Comparison of ENCODE assay signal across 20 cellular contexts in the genomic region with DNA sequence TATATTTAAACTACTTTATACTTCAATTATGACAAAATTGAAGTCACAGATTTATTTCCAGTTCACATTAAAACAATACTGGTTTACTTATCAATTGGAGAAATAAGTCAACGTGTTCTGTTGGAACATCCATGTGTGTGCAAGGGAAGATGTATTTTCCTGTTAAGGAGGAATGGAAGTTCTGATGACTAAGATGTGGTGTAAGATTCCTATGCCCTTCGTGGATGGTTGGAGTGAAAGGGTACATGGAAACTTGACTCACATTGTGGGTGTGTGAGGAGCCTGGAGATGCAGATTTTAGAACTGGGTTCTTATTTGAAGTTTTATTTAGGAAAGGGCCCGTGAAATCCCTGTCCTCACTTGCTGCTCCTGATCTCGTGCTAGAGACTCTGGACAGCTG.
DNase-seq lines count a peak whose midpoint lies in the region; ATAC-seq, FAIRE-seq and TF ChIP-seq lines count a peak whose summit lies in the region.
"Had no signal": no experiment of that assay in that cellular context is flagged by ENCODE, and none has a peak within 500 bp of the region (broad histone marks: within the 10 kb centered on the region; RNA-seq: fewer than 3 reads in every experiment).

No MANE protein-coding gene starts in this region.

- H3K27me3 Mint-ChIP-seq in MCF 10A (ENCODE audit: insufficient read depth, unreplicated experiment), result no peaks in the 10 kb centered on the region

- H3K4me1 Mint-ChIP-seq in MCF 10A (ENCODE audit: insufficient read depth, unreplicated experiment), result no peaks in the 10 kb centered on the region

- BruUV-seq in MCF 10A (replicated peaks; lab: Mats Ljungman, UMichigan), result no TSS peak

- H3K36me3 Mint-ChIP-seq in MCF 10A (ENCODE audit: insufficient read depth, unreplicated experiment), result no peaks in the 10 kb centered on the region

- ATAC-seq in GM18502 (IDR thresholded peaks at IDR 0.05; ENCODE audit: poor library complexity, unreplicated experiment), result no peak
- no peak for ATAC-seq in GM21381 (IDR thresholded peaks at IDR 0.05; ENCODE audit: unreplicated experiment)
- ATAC-seq in GM19463 (IDR thresholded peaks at IDR 0.05; ENCODE audit: unreplicated experiment), result no peak
- ATAC-seq in HG02870 (IDR thresholded peaks at IDR 0.05; ENCODE audit: unreplicated experiment), result no peak
- ATAC-seq: GM12878, Panc1 had no signal

- TF ChIP-seq CTCF in MCF 10A (IDR thresholded peaks at IDR 0.05; ENCODE audit: unreplicated experiment), result no peak
- no peak for TF ChIP-seq CTCF in breast epithelium (IDR thresholded peaks at IDR 0.05)
- TF ChIP-seq CTCF in bronchial epithelial cell (IDR thresholded peaks at IDR 0.05; ENCODE audit: insufficient read depth, low read length, severe bottlenecking), result no peak

- H3K27me3 ChIP-seq in breast epithelium, result no peaks in the 10 kb centered on the region
- no peaks in the 10 kb centered on the region for H3K27me3 ChIP-seq in bronchial epithelial cell (ENCODE audit: control insufficient read depth, insufficient read depth, low read length)

- no peak overlapping the region for H3K27ac ChIP-seq in breast epithelium
- H3K27ac ChIP-seq: C4-2B, KMS-11 had no signal

- H3K4me3 Mint-ChIP-seq in MCF 10A (ENCODE audit: unreplicated experiment), result no peak overlapping the region

- intact Hi-C loops in MCF 10A (cut with micrococcal nuclease), result no loop called here
- intact Hi-C loops in breast epithelium (cut with DNase I; ENCODE audit: low total_unique reads), result no loop called here

- H3K4me3 ChIP-seq in breast epithelium (no peak overlapping the region), bronchial epithelial cell (ENCODE audit: low read depth, low read length) (no peak overlapping the region)
- H3K4me3 ChIP-seq: GM12878 had no signal

- TF ChIP-seq POLR2A in breast epithelium (IDR thresholded peaks at IDR 0.05), result no peak

- DNase-seq in MCF 10A (ENCODE audit: unreplicated experiment) (peak; percentile 21), breast epithelium (ENCODE audit: low spot score in 2 of 2) (no peak), bronchial epithelial cell (ENCODE audit: low read depth) (peak; percentile 51), kidney tubule cell (ENCODE audit: low spot score) (peak; percentile 47)
- DNase-seq: 8988T, COR-L47, NCI-H1105 treated with DMSO at 0.1 percent for 48 hours, NCI-H187 treated with DMSO at 0.1 percent for 48 hours, NCI-H446 treated with DMSO at 0.1 percent for 48 hours, NCI-H774, SHP77 had no signal

- H3K9me3 Mint-ChIP-seq in MCF 10A (ENCODE audit: unreplicated experiment), result no peaks in the 10 kb centered on the region

- CTCF ChIA-PET in MCF 10A (lab: Yijun Ruan, JAX), result no interaction called here

- H3K27ac Mint-ChIP-seq in MCF 10A (ENCODE audit: low read depth, unreplicated experiment), result no peak overlapping the region

- H3K9me3 ChIP-seq in breast epithelium, result no peaks in the 10 kb centered on the region

- FAIRE-seq in bronchial epithelial cell (lab: Jason Lieb, UNC), result peak; percentile 32
- FAIRE-seq: GM12878, GM19239 had no signal

- POLR2A ChIA-PET in MCF 10A (lab: Yijun Ruan, JAX), result no interaction called here

- H3K4me1 ChIP-seq in breast epithelium, result no peaks in the 10 kb centered on the region

- H3K36me3 ChIP-seq in breast epithelium, result no peaks in the 10 kb centered on the region
- no peaks in the 10 kb centered on the region for H3K36me3 ChIP-seq in bronchial epithelial cell (ENCODE audit: control insufficient read depth, insufficient read depth, low read length)

Comparison
In these comparisons a context has a peak if more than half of its experiments do, and no peak if none do; other contexts are left out.
1. DNase-seq: peak in MCF 10A (single experiment), bronchial epithelial cell (single experiment) and kidney tubule cell (single experiment); none in breast epithelium (0 of 2).